Comparison of ENCODE assay signal across 19 cellular contexts in genomic region chr15:101185336-101185735, GRCh38.
DNase-seq lines count a peak whose midpoint lies in the region; ATAC-seq, FAIRE-seq and TF ChIP-seq lines count a peak whose summit lies in the region.
"Had no signal": no experiment of that assay in that cellular context is flagged by ENCODE, and none has a peak within 500 bp of the region (broad histone marks: within the 10 kb centered on the region; RNA-seq: fewer than 3 reads in every experiment).

No MANE protein-coding gene starts in this region.

- no peaks in the 10 kb centered on the region for H3K27me3 Mint-ChIP-seq in activated naive CD4-positive, alpha-beta T cell treated with anti-CD3 and anti-CD28 coated beads for 36 hours (ENCODE audit: low read depth)
- H3K27me3 Mint-ChIP-seq in WTC11 (ENCODE audit: low read depth), result no peaks in the 10 kb centered on the region
- no peaks in the 10 kb centered on the region for H3K27me3 Mint-ChIP-seq in type B pancreatic cell

- H3K9ac ChIP-seq in K562 (ENCODE audit: insufficient read depth in 1 of 2, low read depth in 2 of 2, low read length in 2 of 2), result no peak overlapping the region
- H3K9ac ChIP-seq: BLaER1 treated with 17β-estradiol and CSF1 and Interleukin-3, amounts not matched to agents 10 nM and 100 nM had no signal

- no peaks in the 10 kb centered on the region for H3K9me1 ChIP-seq in K562 (ENCODE audit: control insufficient read depth, insufficient read depth, low read length)

- H3K27me3 ChIP-seq in K562 (ENCODE audit: control insufficient read depth in 2 of 2, insufficient read depth in 2 of 2, low read length in 2 of 2) (no peaks in the 10 kb centered on the region), neutrophil (no peaks in the 10 kb centered on the region), lower lobe of right lung (ENCODE audit: low read depth) (no peaks in the 10 kb centered on the region)
- H3K27me3 ChIP-seq: BLaER1 treated with 17β-estradiol and CSF1 and Interleukin-3, amounts not matched to agents 10 nM and 100 nM had no signal

- no peak for TF ChIP-seq EP300 in K562 (IDR thresholded peaks at IDR 0.05; ENCODE audit: low read length)

- no peak overlapping the region for H3K4me3 Mint-ChIP-seq in activated naive CD4-positive, alpha-beta T cell treated with anti-CD3 and anti-CD28 coated beads for 36 hours
- H3K4me3 Mint-ChIP-seq in WTC11, result no peak overlapping the region
- no peak overlapping the region for H3K4me3 Mint-ChIP-seq in type B pancreatic cell
- H3K4me3 Mint-ChIP-seq: CD8-positive, alpha-beta T cell had no signal

- H2AFZ ChIP-seq in K562 (ENCODE audit: low read depth, low read length), result no peak overlapping the region
- H2AFZ ChIP-seq: PC-9 had no signal

- H3K36me3 ChIP-seq in K562 (ENCODE audit: control insufficient read depth, insufficient read depth, low read length), result no peaks in the 10 kb centered on the region; the same call in 2 of the 3 replicates
- H3K36me3 ChIP-seq in neutrophil, result no peaks in the 10 kb centered on the region
- no peaks in the 10 kb centered on the region for H3K36me3 ChIP-seq in lower lobe of right lung
- H3K36me3 ChIP-seq: HAP-1 had no signal

- BruUV-seq in K562 (replicated peaks; lab: Mats Ljungman, UMichigan), result no TSS peak

- H3K9me3 ChIP-seq in K562 (replicated peaks; ENCODE audit: control insufficient read depth, insufficient read depth, low read depth, low read length) (no peaks in the 10 kb centered on the region), neutrophil (no peaks in the 10 kb centered on the region), lower lobe of right lung (no peaks in the 10 kb centered on the region)
- H3K9me3 ChIP-seq: HAP-1 had no signal

- FAIRE-seq in K562 (lab: Jason Lieb, UNC), result no peak
- FAIRE-seq: GM12878 had no signal

- 83% methylated on average over 5 of the region's 6 CpGs for WGBS in K562 (ENCODE audit: insufficient coverage, low coverage, missing lambda C conversion rate)

- peaks cover 10 to 14% of the 10 kb centered on the region in 2 experiments; a peak in 4 of 5 replicates for H3K4me1 ChIP-seq in K562 (replicated peaks in 1 of 2; ENCODE audit: control insufficient read depth in 2 of 2, insufficient read depth in 2 of 2, low read length in 2 of 2)
- H3K4me1 ChIP-seq in neutrophil (ENCODE audit: control insufficient read depth in 1 of 2, insufficient read depth in 1 of 2, low read depth in 1 of 2, low read length in 1 of 2), result peaks cover 51% of the 10 kb centered on the region in 2 experiments
- peaks cover 79% of the 10 kb centered on the region for H3K4me1 ChIP-seq in lower lobe of right lung

- no peaks in the 10 kb centered on the region for H3K9me3 Mint-ChIP-seq in activated naive CD4-positive, alpha-beta T cell treated with anti-CD3 and anti-CD28 coated beads for 36 hours
- H3K9me3 Mint-ChIP-seq in WTC11 (no peaks in the 10 kb centered on the region), type B pancreatic cell (no peaks in the 10 kb centered on the region)
- H3K9me3 Mint-ChIP-seq: CD8-positive, alpha-beta T cell had no signal

- no peak for TF ChIP-seq CTCF in WTC11 (IDR thresholded peaks at IDR 0.05)
- no peak for TF ChIP-seq CTCF in K562 (IDR thresholded peaks at IDR 0.05 in 2 of 3, conservative IDR thresholded peaks at IDR 0.05 in 1 of 3; ENCODE audit: insufficient read depth in 2 of 3, low read depth in 1 of 3, low read length in 3 of 3)
- TF ChIP-seq CTCF in neutrophil (IDR thresholded peaks at IDR 0.05), result no peak
- no peak for TF ChIP-seq CTCF in type B pancreatic cell (conservative IDR thresholded peaks at IDR 0.05)
- no peak for TF ChIP-seq CTCF in lower lobe of right lung (IDR thresholded peaks at IDR 0.05)

- ATAC-seq in WTC11 (no peak), K562 (no peak), lower lobe of right lung (no peak)
- ATAC-seq: CD8-positive, alpha-beta T cell; GM12878 had no signal

- H4K20me1 ChIP-seq in K562 (replicated peaks; ENCODE audit: control insufficient read depth, insufficient read depth, low read length), result 0 out of 2 replicates have a peak, but pooled peaks cover 3% of the 10 kb centered on the region

- H3K4me3 ChIP-seq in K562, result no peak overlapping the region
- H3K4me3 ChIP-seq in neutrophil (ENCODE audit: low read depth in 1 of 2, low read length in 1 of 2), result no peak overlapping the region
- no peak overlapping the region for H3K4me3 ChIP-seq in lower lobe of right lung
- H3K4me3 ChIP-seq: BLaER1 treated with 17β-estradiol and CSF1 and Interleukin-3, amounts not matched to agents 10 nM and 100 nM; GM12878; HAP-1; PC-9 had no signal

- TF ChIP-seq RAD21 in K562 (CRISPR knock-in tag; conservative IDR thresholded peaks at IDR 0.05 in 1 of 2, IDR thresholded peaks at IDR 0.05 in 1 of 2), result no peak

- peaks cover 24% of the 10 kb centered on the region for H3K79me2 ChIP-seq in K562 (ENCODE audit: control insufficient read depth, insufficient read depth, low read length)

- peaks cover 77% of the 10 kb centered on the region for H3K4me1 Mint-ChIP-seq in activated naive CD4-positive, alpha-beta T cell treated with anti-CD3 and anti-CD28 coated beads for 36 hours (ENCODE audit: low read depth)
- H3K4me1 Mint-ChIP-seq in WTC11 (peaks cover 65% of the 10 kb centered on the region), type B pancreatic cell (ENCODE audit: unreplicated experiment) (peaks cover 34% of the 10 kb centered on the region)

- POLR2A ChIA-PET in WTC11 (lab: Charles Lee) (no interaction called here), K562 (lab: Yijun Ruan, JAX) (interaction anchor here (0.7 kb wide), 1 partner anchor 161 kb away, joined by 3 read pairs; no protein-coding TSS in a partner anchor)

- H3K4me2 ChIP-seq in K562 (ENCODE audit: insufficient read depth, low read length), result no peak overlapping the region
- H3K4me2 ChIP-seq: BLaER1 treated with 17β-estradiol and CSF1 and Interleukin-3, amounts not matched to agents 10 nM and 100 nM; PC-9 had no signal

- H3K27ac ChIP-seq in K562 (ENCODE audit: extremely low read depth, low read depth, low read length) (no peak overlapping the region), neutrophil (peak overlapping the region; percentile 95), lower lobe of right lung (no peak overlapping the region)
- H3K27ac ChIP-seq: BLaER1 treated with 17β-estradiol and CSF1 and Interleukin-3, amounts not matched to agents 10 nM and 100 nM; PC-9 had no signal

- in situ Hi-C loops in K562 (cut with MboI), result no loop called here

- no peak for DNase-seq in activated naive CD4-positive, alpha-beta T cell treated with anti-CD3 and anti-CD28 coated beads for 36 hours
- no peak for DNase-seq in activated naive CD4-positive, alpha-beta T cell (lab: John Stamatoyannopoulos, UW)
- DNase-seq in WTC11 (ENCODE audit: low spot score), result no peak
- no peak for DNase-seq in K562 (ENCODE audit: extremely low read depth in 1 of 4, low spot score in 3 of 4)
- DNase-seq in NCI-H187 (lab: John Stamatoyannopoulos, UW), result no peak
- no peak for DNase-seq in type B pancreatic cell (ENCODE audit: extremely low spot score, unreplicated experiment)
- no peak for DNase-seq in lower lobe of right lung
- DNase-seq: Calu3; CD8-positive, alpha-beta T cell; EL; NCI-H1417 treated with DMSO at 0.1 percent for 48 hours; NCI-H1930; NCI-H345; NCI-H526; PC-9 had no signal

- H3K36me3 Mint-ChIP-seq in activated naive CD4-positive, alpha-beta T cell treated with anti-CD3 and anti-CD28 coated beads for 36 hours (ENCODE audit: low read depth), result peaks cover 27% of the 10 kb centered on the region
- peaks cover 15% of the 10 kb centered on the region for H3K36me3 Mint-ChIP-seq in WTC11
- H3K36me3 Mint-ChIP-seq in type B pancreatic cell, result peaks cover 37% of the 10 kb centered on the region

- TF ChIP-seq POLR2A in K562 (conservative IDR thresholded peaks at IDR 0.05), result no peak

- peak overlapping the region; percentile 38 for H3K27ac Mint-ChIP-seq in activated naive CD4-positive, alpha-beta T cell treated with anti-CD3 and anti-CD28 coated beads for 36 hours
- H3K27ac Mint-ChIP-seq in WTC11 (peak overlapping the region; percentile 34; the same call in 1 of the 2 replicates), type B pancreatic cell (no peak overlapping the region)
- H3K27ac Mint-ChIP-seq: CD8-positive, alpha-beta T cell had no signal

- intact Hi-C loops in activated naive CD4-positive, alpha-beta T cell treated with anti-CD3 and anti-CD28 coated beads for 36 hours (cut with micrococcal nuclease), result no loop called here
- intact Hi-C loops in K562 (cut with micrococcal nuclease) (no loop called here), lower lobe of right lung (cut with DNase I) (no loop called here)

- CTCF ChIA-PET in activated naive CD4-positive, alpha-beta T cell treated with anti-CD3 and anti-CD28 coated beads for 36 hours (lab: Charles Lee), result interaction anchor here (1.0 kb wide), 1 partner anchor 73 kb away, joined by 4 read pairs; no protein-coding TSS in a partner anchor
- CTCF ChIA-PET in WTC11 (lab: Charles Lee), result interaction anchor here (1.8 kb wide), 1 partner anchor 177 kb away, joined by 5 read pairs; no protein-coding TSS in a partner anchor
- CTCF ChIA-PET in K562 (lab: Yijun Ruan, JAX; ENCODE audit: low intra/inter-chr PET ratio), result no interaction called here

TF ChIP-seq in WTC11, 78 proteins besides CTCF, POLR2A, EP300 and RAD21 (continues in another document):
- no peak for TF ChIP-seq KAT7 (CRISPR knock-in tag; IDR thresholded peaks at IDR 0.05; ENCODE audit: borderline replicate concordance)

TF ChIP-seq in K562, 482 proteins besides CTCF, POLR2A, EP300 and RAD21:
- TF ChIP-seq NFIX (CRISPR knock-in tag; IDR thresholded peaks at IDR 0.05; ENCODE audit: low read depth), result no peak
- peak; percentile 36; the same call in 1 of the 2 replicates for TF ChIP-seq ZNF263 (CRISPR knock-in tag; IDR thresholded peaks at IDR 0.05; ENCODE audit: borderline replicate concordance)
